2 cellular contexts compared by ENCODE assay signal in the genomic region with DNA sequence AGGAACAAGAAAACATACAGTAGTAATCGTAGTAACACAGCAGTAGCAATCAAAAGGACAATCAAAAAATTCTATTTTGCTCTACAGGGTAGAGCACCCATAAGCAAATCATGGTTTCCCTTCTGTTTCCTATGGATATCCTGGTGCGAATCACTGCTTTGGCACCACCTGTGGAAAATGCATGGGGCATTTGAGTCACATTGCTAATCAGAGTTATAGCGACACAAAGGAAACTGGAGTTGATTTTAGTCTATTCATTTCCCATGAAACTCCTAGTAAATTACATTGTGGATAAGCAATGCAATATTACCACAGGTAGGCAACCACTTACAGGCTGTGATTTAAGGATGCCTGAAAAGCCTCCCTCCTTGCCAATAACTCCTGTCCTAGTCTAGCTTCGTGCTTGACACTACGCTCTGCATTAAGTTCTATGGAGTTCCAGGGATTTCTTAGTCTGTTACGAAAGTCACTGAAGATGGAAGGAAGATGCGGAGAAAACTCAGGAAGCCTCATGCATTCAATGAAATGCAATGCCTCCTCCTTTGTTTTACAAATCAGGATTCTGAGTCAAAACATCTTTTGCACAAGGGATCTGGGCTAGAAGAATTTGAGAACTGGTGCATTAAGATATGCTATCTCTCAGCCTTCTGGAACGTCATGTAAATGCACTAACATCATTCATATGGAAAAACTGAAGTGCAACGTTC.
TF ChIP-seq lines count a peak whose summit lies in the region.

No MANE protein-coding gene starts in this region.

TF ChIP-seq in SK-N-SH, 30 proteins besides CTCF, POLR2A, EP300 and RAD21 (continued from another document):
- TF ChIP-seq, protein P1, sequence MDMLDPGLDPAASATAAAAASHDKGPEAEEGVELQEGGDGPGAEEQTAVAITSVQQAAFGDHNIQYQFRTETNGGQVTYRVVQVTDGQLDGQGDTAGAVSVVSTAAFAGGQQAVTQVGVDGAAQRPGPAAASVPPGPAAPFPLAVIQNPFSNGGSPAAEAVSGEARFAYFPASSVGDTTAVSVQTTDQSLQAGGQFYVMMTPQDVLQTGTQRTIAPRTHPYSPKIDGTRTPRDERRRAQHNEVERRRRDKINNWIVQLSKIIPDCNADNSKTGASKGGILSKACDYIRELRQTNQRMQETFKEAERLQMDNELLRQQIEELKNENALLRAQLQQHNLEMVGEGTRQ (IDR thresholded peaks at IDR 0.05; ENCODE audit: borderline replicate concordance, low read depth, low read length), result no peak
- TF ChIP-seq TEAD4 (IDR thresholded peaks at IDR 0.05; ENCODE audit: borderline replicate concordance, insufficient read depth), result no peak
- TF ChIP-seq MEF2A (IDR thresholded peaks at IDR 0.05; ENCODE audit: borderline replicate concordance, low read depth), result no peak
- TF ChIP-seq FOXM1 (IDR thresholded peaks at IDR 0.05; ENCODE audit: low read depth), result no peak
- no peak for TF ChIP-seq RXRA (IDR thresholded peaks at IDR 0.05; ENCODE audit: borderline replicate concordance, low read depth)
- no peak for TF ChIP-seq NFIC (IDR thresholded peaks at IDR 0.05; ENCODE audit: borderline replicate concordance)
- TF ChIP-seq SMC3 (IDR thresholded peaks at IDR 0.05; ENCODE audit: low read depth, low read length), result no peak
- no peak for TF ChIP-seq SIN3A (IDR thresholded peaks at IDR 0.05; ENCODE audit: borderline replicate concordance, low read depth, low read length)
- TF ChIP-seq, protein P2, sequence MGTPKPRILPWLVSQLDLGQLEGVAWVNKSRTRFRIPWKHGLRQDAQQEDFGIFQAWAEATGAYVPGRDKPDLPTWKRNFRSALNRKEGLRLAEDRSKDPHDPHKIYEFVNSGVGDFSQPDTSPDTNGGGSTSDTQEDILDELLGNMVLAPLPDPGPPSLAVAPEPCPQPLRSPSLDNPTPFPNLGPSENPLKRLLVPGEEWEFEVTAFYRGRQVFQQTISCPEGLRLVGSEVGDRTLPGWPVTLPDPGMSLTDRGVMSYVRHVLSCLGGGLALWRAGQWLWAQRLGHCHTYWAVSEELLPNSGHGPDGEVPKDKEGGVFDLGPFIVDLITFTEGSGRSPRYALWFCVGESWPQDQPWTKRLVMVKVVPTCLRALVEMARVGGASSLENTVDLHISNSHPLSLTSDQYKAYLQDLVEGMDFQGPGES (IDR thresholded peaks at IDR 0.05; ENCODE audit: low read depth, low read length), result no peak
- TF ChIP-seq FOSL2 (IDR thresholded peaks at IDR 0.05; ENCODE audit: borderline replicate concordance, low read depth), result no peak
- TF ChIP-seq FOXJ3 (CRISPR knock-in tag; IDR thresholded peaks at IDR 0.05), result no peak
- no peak for TF ChIP-seq MXI1 (IDR thresholded peaks at IDR 0.05; ENCODE audit: low read depth, low read length)
- no peak for TF ChIP-seq YY1 (IDR thresholded peaks at IDR 0.05; ENCODE audit: low read depth)
- TF ChIP-seq JUND (IDR thresholded peaks at IDR 0.05), result no peak
- TF ChIP-seq TCF12 (IDR thresholded peaks at IDR 0.05), result no peak
- TF ChIP-seq, protein P3, sequence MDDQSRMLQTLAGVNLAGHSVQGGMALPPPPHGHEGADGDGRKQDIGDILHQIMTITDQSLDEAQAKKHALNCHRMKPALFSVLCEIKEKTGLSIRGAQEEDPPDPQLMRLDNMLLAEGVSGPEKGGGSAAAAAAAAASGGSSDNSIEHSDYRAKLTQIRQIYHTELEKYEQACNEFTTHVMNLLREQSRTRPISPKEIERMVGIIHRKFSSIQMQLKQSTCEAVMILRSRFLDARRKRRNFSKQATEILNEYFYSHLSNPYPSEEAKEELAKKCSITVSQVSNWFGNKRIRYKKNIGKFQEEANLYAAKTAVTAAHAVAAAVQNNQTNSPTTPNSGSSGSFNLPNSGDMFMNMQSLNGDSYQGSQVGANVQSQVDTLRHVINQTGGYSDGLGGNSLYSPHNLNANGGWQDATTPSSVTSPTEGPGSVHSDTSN (IDR thresholded peaks at IDR 0.05), result no peak
- TF ChIP-seq RFX5 (IDR thresholded peaks at IDR 0.05; ENCODE audit: low read length), result no peak
- TF ChIP-seq, protein P4, sequence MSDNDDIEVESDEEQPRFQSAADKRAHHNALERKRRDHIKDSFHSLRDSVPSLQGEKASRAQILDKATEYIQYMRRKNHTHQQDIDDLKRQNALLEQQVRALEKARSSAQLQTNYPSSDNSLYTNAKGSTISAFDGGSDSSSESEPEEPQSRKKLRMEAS (IDR thresholded peaks at IDR 0.05; ENCODE audit: low read depth), result no peak
- TF ChIP-seq GATA2 (CRISPR knock-in tag; IDR thresholded peaks at IDR 0.05), result no peak

TF ChIP-seq in SK-N-SH treated with all-trans-retinoic acid at 6 μM for 48 hours, 23 proteins besides CTCF, POLR2A, EP300 and RAD21 (continued from another document):
- TF ChIP-seq ZNF565 (CRISPR knock-in tag; conservative IDR thresholded peaks at IDR 0.05; ENCODE audit: low read depth), result no peak
- no peak for TF ChIP-seq ESRRG (CRISPR knock-in tag; IDR thresholded peaks at IDR 0.05)
- TF ChIP-seq, protein P5, sequence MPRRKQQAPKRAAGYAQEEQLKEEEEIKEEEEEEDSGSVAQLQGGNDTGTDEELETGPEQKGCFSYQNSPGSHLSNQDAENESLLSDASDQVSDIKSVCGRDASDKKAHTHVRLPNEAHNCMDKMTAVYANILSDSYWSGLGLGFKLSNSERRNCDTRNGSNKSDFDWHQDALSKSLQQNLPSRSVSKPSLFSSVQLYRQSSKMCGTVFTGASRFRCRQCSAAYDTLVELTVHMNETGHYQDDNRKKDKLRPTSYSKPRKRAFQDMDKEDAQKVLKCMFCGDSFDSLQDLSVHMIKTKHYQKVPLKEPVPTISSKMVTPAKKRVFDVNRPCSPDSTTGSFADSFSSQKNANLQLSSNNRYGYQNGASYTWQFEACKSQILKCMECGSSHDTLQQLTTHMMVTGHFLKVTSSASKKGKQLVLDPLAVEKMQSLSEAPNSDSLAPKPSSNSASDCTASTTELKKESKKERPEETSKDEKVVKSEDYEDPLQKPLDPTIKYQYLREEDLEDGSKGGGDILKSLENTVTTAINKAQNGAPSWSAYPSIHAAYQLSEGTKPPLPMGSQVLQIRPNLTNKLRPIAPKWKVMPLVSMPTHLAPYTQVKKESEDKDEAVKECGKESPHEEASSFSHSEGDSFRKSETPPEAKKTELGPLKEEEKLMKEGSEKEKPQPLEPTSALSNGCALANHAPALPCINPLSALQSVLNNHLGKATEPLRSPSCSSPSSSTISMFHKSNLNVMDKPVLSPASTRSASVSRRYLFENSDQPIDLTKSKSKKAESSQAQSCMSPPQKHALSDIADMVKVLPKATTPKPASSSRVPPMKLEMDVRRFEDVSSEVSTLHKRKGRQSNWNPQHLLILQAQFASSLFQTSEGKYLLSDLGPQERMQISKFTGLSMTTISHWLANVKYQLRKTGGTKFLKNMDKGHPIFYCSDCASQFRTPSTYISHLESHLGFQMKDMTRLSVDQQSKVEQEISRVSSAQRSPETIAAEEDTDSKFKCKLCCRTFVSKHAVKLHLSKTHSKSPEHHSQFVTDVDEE (CRISPR knock-in tag; IDR thresholded peaks at IDR 0.05), result no peak
- no peak for TF ChIP-seq ZFP3 (CRISPR knock-in tag; IDR thresholded peaks at IDR 0.05)
- no peak for TF ChIP-seq ARNTL (CRISPR knock-in tag; IDR thresholded peaks at IDR 0.05; ENCODE audit: borderline replicate concordance, low read depth)
- TF ChIP-seq ZNF70 (CRISPR knock-in tag; IDR thresholded peaks at IDR 0.05), result no peak
- no peak for TF ChIP-seq OSR1 (CRISPR knock-in tag; IDR thresholded peaks at IDR 0.05)
- TF ChIP-seq ZNF8 (CRISPR knock-in tag; IDR thresholded peaks at IDR 0.05), result no peak
- no peak for TF ChIP-seq ZFP30 (CRISPR knock-in tag; IDR thresholded peaks at IDR 0.05)
- no peak for TF ChIP-seq RARB (CRISPR knock-in tag; IDR thresholded peaks at IDR 0.05)
TF ChIP-seq in SK-N-SH treated with all-trans-retinoic acid at 6 μM for 48 hours: peak in this region for 0.
